ENCODE assay signal across 15 cellular contexts in genomic region chr10:24468281-24468751, GRCh38.
A peak's percentile ranks its signal among the peaks of the same experiment; 100 is the strongest.
DNase-seq lines count a peak whose midpoint lies in the region; ATAC-seq and TF ChIP-seq lines count a peak whose summit lies in the region.
"Had no signal": no experiment of that assay in that cellular context is flagged by ENCODE, and none has a peak within 500 bp of the region (broad histone marks: within the 10 kb centered on the region; RNA-seq: fewer than 3 reads in every experiment).

No MANE protein-coding gene starts in this region.

- DNase-seq in PC-9 (no peak), epithelial cell of proximal tubule (ENCODE audit: low read depth) (no peak), OCI-LY7 (ENCODE audit: low spot score) (no peak), NCI-H2196 treated with DMSO at 0.1 percent for 48 hours (lab: John Stamatoyannopoulos, UW; ENCODE audit: unreplicated experiment) (no peak)
- DNase-seq in activated CD4-positive, CD25-positive, alpha-beta regulatory T cell treated with anti-CD3 and anti-CD28 coated beads, Interleukin-2, amount 50 U/mL, for 72 hours = no peak
- no peak for DNase-seq in activated T-cell treated with anti-CD3 and anti-CD28 coated beads, Interleukin-2, amount 50 U/mL, for 72 hours
- DNase-seq: activated CD4-positive, alpha-beta T cell treated with anti-CD3 and anti-CD28 coated beads, Interleukin-2, amount 10 ng/mL, durations not matched to agents 7 days and 5 days; NCI-H1930 had no signal

- peaks cover 51% of the 10 kb centered on the region for H3K27me3 Mint-ChIP-seq in activated T-cell treated with anti-CD3 and anti-CD28 coated beads, Interleukin-2, amount 50 U/mL, for 72 hours (ENCODE audit: low read depth)

- CTCF ChIA-PET in PC-9 (lab: Charles Lee) = no interaction called here
- CTCF ChIA-PET in OCI-LY7 (lab: Charles Lee; ENCODE audit: unreplicated experiment) = no interaction called here

- H3F3A ChIP-seq in PC-9 (ENCODE audit: insufficient read depth, low read depth) = peaks cover 46% of the 10 kb centered on the region

- 0 out of 2 replicates have a peak overlapping the region, but pooled peaks have one; percentile 71 for H3K4me3 ChIP-seq in ACC112 (ENCODE audit: low read depth, low read length)
- H3K4me3 ChIP-seq in PC-9 = peak overlapping the region; percentile 80
- H3K4me3 ChIP-seq in epithelial cell of proximal tubule (ENCODE audit: low read depth, low read length) = peak overlapping the region; percentile 61
- H3K4me3 ChIP-seq in mucosa of stomach (ENCODE audit: low read length) = peak overlapping the region; percentile 6
- no peak overlapping the region for H3K4me3 ChIP-seq in OCI-LY7 (ENCODE audit: low read depth, low read length, poor library complexity, severe bottlenecking)
- H3K4me3 ChIP-seq: BLaER1, K562, neural progenitor cell had no signal

- intact Hi-C loops in PC-9 (cut with micrococcal nuclease; ENCODE audit: unreplicated experiment) = loop anchor here (10.0 kb wide), 1 partner anchor 214 kb away; no protein-coding TSS in a partner anchor
- intact Hi-C loops in OCI-LY7 (cut with micrococcal nuclease; ENCODE audit: unreplicated experiment) = no loop called here

- no peak for ATAC-seq in activated T-cell treated with anti-CD3 and anti-CD28 coated beads, Interleukin-2, amount 50 U/mL, for 72 hours (replicated peaks in 1 of 2)
- ATAC-seq: K562; stimulated activated effector memory CD8-positive, alpha-beta T cell treated with anti-CD3 and anti-CD28 coated beads, Interleukin-12 subunit alpha, Interleukin-12 subunit beta, amount 100 ng/mL, for 72 hours had no signal

- H3K27ac ChIP-seq in ACC112 (ENCODE audit: low read depth, low read length) = no peak overlapping the region
- no peak overlapping the region for H3K27ac ChIP-seq in PC-9
- H3K27ac ChIP-seq in OCI-LY7 (ENCODE audit: low read depth, low read length, poor library complexity, severe bottlenecking) = no peak overlapping the region
- H3K27ac ChIP-seq: BLaER1, neural progenitor cell had no signal

- peak overlapping the region; percentile 72 for H3K9ac ChIP-seq in mucosa of stomach (ENCODE audit: low read length)
- H3K9ac ChIP-seq: BLaER1, neural progenitor cell had no signal

- POLR2A ChIA-PET in PC-9 (lab: Charles Lee; ENCODE audit: unreplicated experiment) = no interaction called here
- POLR2A ChIA-PET in OCI-LY7 (lab: Charles Lee) = no interaction called here

- peaks cover 33% of the 10 kb centered on the region for H3K4me1 Mint-ChIP-seq in activated T-cell treated with anti-CD3 and anti-CD28 coated beads, Interleukin-2, amount 50 U/mL, for 72 hours (ENCODE audit: low read depth)
- H3K4me1 Mint-ChIP-seq: neural progenitor cell had no signal

- H4K20me1 ChIP-seq in PC-9 (ENCODE audit: insufficient read depth) = no peaks in the 10 kb centered on the region
- no peaks in the 10 kb centered on the region for H4K20me1 ChIP-seq in OCI-LY7 (ENCODE audit: insufficient read depth, low read length)
- H4K20me1 ChIP-seq: BLaER1 had no signal

- no peak overlapping the region for H2AFZ ChIP-seq in ACC112 (ENCODE audit: low read length, unreplicated experiment)
- no peak overlapping the region for H2AFZ ChIP-seq in PC-9
- no peak overlapping the region for H2AFZ ChIP-seq in OCI-LY7 (ENCODE audit: low read length)
- H2AFZ ChIP-seq: neural progenitor cell had no signal

- H3K9me3 ChIP-seq in PC-9 (ENCODE audit: insufficient read depth, low read depth) (no peaks in the 10 kb centered on the region; the same call in 1 of the 2 replicates), mucosa of stomach (ENCODE audit: control insufficient read depth, low read length) (no peaks in the 10 kb centered on the region), OCI-LY7 (ENCODE audit: low read length) (no peaks in the 10 kb centered on the region)

- BruUV-seq in PC-9 (replicated peaks; lab: Mats Ljungman, UMichigan) (no TSS peak), OCI-LY7 (replicated peaks; lab: Mats Ljungman, UMichigan) (no TSS peak)

- H3K4me1 ChIP-seq in ACC112 (ENCODE audit: control insufficient read depth, insufficient read depth, low read length, unreplicated experiment) (peaks cover 29% of the 10 kb centered on the region), PC-9 (replicated peaks; ENCODE audit: insufficient read depth) (peaks cover 61% of the 10 kb centered on the region), mucosa of stomach (ENCODE audit: control insufficient read depth, insufficient read depth, low read length) (peaks cover 42% of the 10 kb centered on the region), OCI-LY7 (ENCODE audit: insufficient read depth, low read length, poor library complexity, severe bottlenecking) (no peaks in the 10 kb centered on the region)

- H3K4me2 ChIP-seq in PC-9 = peak overlapping the region; percentile 91
- no peak overlapping the region for H3K4me2 ChIP-seq in OCI-LY7 (ENCODE audit: low read length)
- H3K4me2 ChIP-seq: BLaER1, neural progenitor cell had no signal

- no peak overlapping the region for H3K27ac Mint-ChIP-seq in activated T-cell treated with anti-CD3 and anti-CD28 coated beads, Interleukin-2, amount 50 U/mL, for 72 hours
- H3K27ac Mint-ChIP-seq: activated CD4-positive, alpha-beta T cell treated with anti-CD3 and anti-CD28 coated beads, Interleukin-2, amount 10 ng/mL, durations not matched to agents 7 days and 5 days; activated T-helper 2 cell treated with anti-CD3 and anti-CD28 coated beads, Interferon-gamma antibody, Interleukin-2, Interleukin-4, amounts not matched to agents 10 μg/mL and 5 μg/mL and 100 μg/mL, durations not matched to agents 14 hours and 24 hours and 36 hours; neural progenitor cell; stimulated activated effector memory CD8-positive, alpha-beta T cell treated with anti-CD3 and anti-CD28 coated beads, Interleukin-12 subunit alpha, Interleukin-12 subunit beta, amount 100 ng/mL, for 72 hours had no signal

- no peak for TF ChIP-seq CTCF in PC-9 (conservative IDR thresholded peaks at IDR 0.05)
- TF ChIP-seq CTCF in epithelial cell of proximal tubule (conservative IDR thresholded peaks at IDR 0.05; ENCODE audit: low read depth, low read length) = no peak
- TF ChIP-seq CTCF in OCI-LY7 (conservative IDR thresholded peaks at IDR 0.05; ENCODE audit: low read length) = no peak

- H3K79me2 ChIP-seq in ACC112 (ENCODE audit: control insufficient read depth, insufficient read depth, low read length, unreplicated experiment) (no peaks in the 10 kb centered on the region), PC-9 (ENCODE audit: low read depth) (peaks cover 51% of the 10 kb centered on the region), OCI-LY7 (ENCODE audit: insufficient read depth, low read depth, low read length) (no peaks in the 10 kb centered on the region)

- H3K9me2 ChIP-seq in PC-9 (ENCODE audit: insufficient read depth) = no peaks in the 10 kb centered on the region
- no peaks in the 10 kb centered on the region for H3K9me2 ChIP-seq in OCI-LY7 (ENCODE audit: insufficient read depth, low read length)

- H3K9me3 Mint-ChIP-seq in activated T-cell treated with anti-CD3 and anti-CD28 coated beads, Interleukin-2, amount 50 U/mL, for 72 hours = peaks cover 0 to 2% of the 10 kb centered on the region in 2 donors
- H3K9me3 Mint-ChIP-seq: activated CD4-positive, alpha-beta T cell treated with anti-CD3 and anti-CD28 coated beads, Interleukin-2, amount 10 ng/mL, durations not matched to agents 7 days and 5 days; activated T-helper 2 cell treated with anti-CD3 and anti-CD28 coated beads, Interferon-gamma antibody, Interleukin-2, Interleukin-4, amounts not matched to agents 10 μg/mL and 5 μg/mL and 100 μg/mL, durations not matched to agents 14 hours and 24 hours and 36 hours; stimulated activated effector memory CD8-positive, alpha-beta T cell treated with anti-CD3 and anti-CD28 coated beads, Interleukin-12 subunit alpha, Interleukin-12 subunit beta, amount 100 ng/mL, for 72 hours had no signal

- H3K27me3 ChIP-seq in ACC112 (ENCODE audit: insufficient read depth, low read length) (no peaks in the 10 kb centered on the region), PC-9 (ENCODE audit: insufficient read depth, low read depth) (no peaks in the 10 kb centered on the region), mucosa of stomach (ENCODE audit: control insufficient read depth, insufficient read depth, low read length) (no peaks in the 10 kb centered on the region)
- H3K27me3 ChIP-seq: BLaER1, neural progenitor cell had no signal

- no peak overlapping the region for H3K4me3 Mint-ChIP-seq in activated T-cell treated with anti-CD3 and anti-CD28 coated beads, Interleukin-2, amount 50 U/mL, for 72 hours
- H3K4me3 Mint-ChIP-seq: activated CD4-positive, alpha-beta T cell treated with anti-CD3 and anti-CD28 coated beads, Interleukin-2, amount 10 ng/mL, durations not matched to agents 7 days and 5 days; neural progenitor cell; stimulated activated effector memory CD8-positive, alpha-beta T cell treated with anti-CD3 and anti-CD28 coated beads, Interleukin-12 subunit alpha, Interleukin-12 subunit beta, amount 100 ng/mL, for 72 hours had no signal

- no peaks in the 10 kb centered on the region for H3K36me3 Mint-ChIP-seq in activated T-cell treated with anti-CD3 and anti-CD28 coated beads, Interleukin-2, amount 50 U/mL, for 72 hours (ENCODE audit: insufficient read depth in 2 of 2)
- H3K36me3 Mint-ChIP-seq: stimulated activated effector memory CD8-positive, alpha-beta T cell treated with anti-CD3 and anti-CD28 coated beads, Interleukin-12 subunit alpha, Interleukin-12 subunit beta, amount 100 ng/mL, for 72 hours had no signal

- no peaks in the 10 kb centered on the region for H3K36me3 ChIP-seq in ACC112 (ENCODE audit: insufficient read depth, low read length)
- H3K36me3 ChIP-seq in PC-9 (ENCODE audit: low read depth) = no peaks in the 10 kb centered on the region
- no peaks in the 10 kb centered on the region for H3K36me3 ChIP-seq in mucosa of stomach (ENCODE audit: control insufficient read depth, insufficient read depth, low read length)
- H3K36me3 ChIP-seq in OCI-LY7 (ENCODE audit: insufficient read depth, low read length) = no peaks in the 10 kb centered on the region
- H3K36me3 ChIP-seq: neural progenitor cell had no signal
